22 cellular contexts compared by ENCODE assay signal in genomic region chr20:56793916-56794315, GRCh38.
"Had no signal": no experiment of that assay in that cellular context is flagged by ENCODE, and none has a peak within 500 bp of the region (broad histone marks: within the 10 kb centered on the region; RNA-seq: fewer than 3 reads in every experiment).

No MANE protein-coding gene starts in this region.

- H3K4me1 ChIP-seq: gastrocnemius medialis, lower lobe of right lung, pancreas, tibial nerve, upper lobe of left lung had no signal

- H3K4me3 ChIP-seq: esophagus squamous epithelium, gastrocnemius medialis, lower lobe of right lung, pancreas, right lobe of liver, thoracic aorta, tibial nerve, upper lobe of left lung had no signal

- ATAC-seq: effector memory CD8-positive, alpha-beta T cell; gastrocnemius medialis; left ventricle myocardium superior; lower lobe of right lung; natural killer cell; pancreas; right lobe of liver; stimulated activated naive B cell treated with anti-CD40 and anti-IgM and Interleukin-4, amounts not matched to agents 10 μg/mL and 1 μg/mL and 100 μg/mL, for 72 hours had no signal

- H3K9me3 ChIP-seq: gastrocnemius medialis, pancreas had no signal

- H3K36me3 ChIP-seq: esophagus squamous epithelium, gastrocnemius medialis, lower lobe of right lung, pancreas, right lobe of liver, thoracic aorta, tibial nerve, upper lobe of left lung had no signal

- DNase-seq: cortex of kidney; effector memory CD8-positive, alpha-beta T cell; erythroblast; esophagus squamous epithelium; gastrocnemius medialis; head of caudate nucleus; left ventricle myocardium superior; lower lobe of right lung; natural killer cell; occipital lobe; pancreas; right lobe of liver; small intestine; stimulated activated CD4-positive, alpha-beta T cell treated with anti-CD3 and anti-CD28 coated beads, Interleukin-15, amount 100 ng/mL, for 24 hours; stimulated activated CD4-positive, alpha-beta T cell treated with anti-CD3 and anti-CD28 coated beads, Interleukin-2, amount 100 ng/mL, for 48 hours; stimulated activated naive B cell treated with anti-CD40 and anti-IgM and Interleukin-4, amounts not matched to agents 10 μg/mL and 1 μg/mL and 100 μg/mL, for 72 hours; upper lobe of left lung had no signal

- H3K27ac ChIP-seq: esophagus squamous epithelium, gastrocnemius medialis, lower lobe of right lung, pancreas, right lobe of liver, thoracic aorta, tibial nerve, upper lobe of left lung had no signal

- FAIRE-seq: endometrium, keratinocyte, pancreas, small intestine, urothelium cell line had no signal

- H3K27me3 ChIP-seq: gastrocnemius medialis, right lobe of liver, tibial nerve, upper lobe of left lung had no signal
